In genomic region chr17:78256705-78257559, GRCh38 we compare ENCODE assay signal across 12 cellular contexts. TPM values are rescaled to one million over a fixed set of nuclear protein-coding genes. Genes with fewer than 3 reads are reported as not detected.
A peak's percentile ranks its signal among the peaks of the same experiment; 100 is the strongest.
DNase-seq lines count a peak whose midpoint lies in the region; ATAC-seq and TF ChIP-seq lines count a peak whose summit lies in the region.
"Had no signal": no experiment of that assay in that cellular context is flagged by ENCODE, and none has a peak within 500 bp of the region (broad histone marks: within the 10 kb centered on the region; RNA-seq: fewer than 3 reads in every experiment).

No MANE protein-coding gene starts in this region.

- CTCF ChIA-PET in CD4-positive, alpha-beta memory T cell (lab: Charles Lee; ENCODE audit: partially characterized antibody): interaction anchor here (1.3 kb wide), 1 partner anchor 8 kb away, joined by 3 read pairs; no protein-coding TSS in a partner anchor
- CTCF ChIA-PET in IMR-90 (lab: Yijun Ruan, JAX): no interaction called here

- no peak overlapping the region for H3K18ac ChIP-seq in IMR-90 (ENCODE audit: low read depth, low read length)

- intact Hi-C loops in CD4-positive, alpha-beta memory T cell (cut with micrococcal nuclease): no loop called here
- intact Hi-C loops in IMR-90 (cut with micrococcal nuclease): loop anchor here (10.0 kb wide), 1 partner anchor 448 kb away; no protein-coding TSS in a partner anchor

- POLR2A ChIA-PET in CD4-positive, alpha-beta memory T cell (lab: Charles Lee; ENCODE audit: partially characterized antibody): interaction anchor here (1.3 to 1.8 kb wide), 2 partner anchors 99 to 127 kb away, joined by 4 to 5 read pairs; no protein-coding TSS in a partner anchor
- POLR2A ChIA-PET in IMR-90 (lab: Charles Lee; ENCODE audit: unreplicated experiment): no interaction called here

- WGBS in IMR-90 (ENCODE audit: extremely low coverage in 2 of 2, insufficient read length in 1 of 2), 2 experiments: 33% methylated on average over 1 of the region's 16 CpGs; no CpG with 5 or more reads in 1 of the 2 experiments
- WGBS in endodermal cell (ENCODE audit: insufficient coverage in 1 of 2, insufficient read length in 1 of 2), 2 experiments: 49 to 64% methylated on average over 8 to 16 of the region's 16 CpGs

- no peak overlapping the region for H3K4me3 ChIP-seq in CD4-positive, alpha-beta memory T cell (ENCODE audit: low read length in 2 of 2)
- H3K4me3 ChIP-seq in IMR-90 (ENCODE audit: insufficient read depth, low read depth, low read length): no peak overlapping the region
- H3K4me3 ChIP-seq in endodermal cell (ENCODE audit: low read length): no peak overlapping the region
- H3K4me3 ChIP-seq in effector memory CD4-positive, alpha-beta T cell (ENCODE audit: insufficient read depth, low read depth, low read length, poor library complexity, severe bottlenecking): no peak overlapping the region

- H2BK5ac ChIP-seq in IMR-90 (ENCODE audit: low read depth, low read length, poor library complexity, severe bottlenecking): no peak overlapping the region

- no peak overlapping the region for H2BK15ac ChIP-seq in IMR-90 (ENCODE audit: low read depth, low read length)

- H2BK120ac ChIP-seq in IMR-90 (ENCODE audit: low read depth, low read length): no peak overlapping the region

- peak overlapping the region in 2 of 8 donors; percentile 25 to 80 for H3K4me3 Mint-ChIP-seq in CD4-positive, alpha-beta memory T cell
- H3K4me3 Mint-ChIP-seq in endodermal cell (no peak overlapping the region), nephron (peak overlapping the region; percentile 25 to 64 (median 59))

- ATAC-seq in IMR-90 (ENCODE audit: low read depth): no peak

- no peak overlapping the region for H2BK20ac ChIP-seq in IMR-90 (ENCODE audit: low read depth, low read length)

- no peak overlapping the region for H2AK5ac ChIP-seq in IMR-90 (ENCODE audit: low read depth, low read length)

- H2AK9ac ChIP-seq in IMR-90 (replicated peaks; ENCODE audit: low read depth, low read length, poor library complexity): no peak overlapping the region

- H3K36me3 Mint-ChIP-seq in CD4-positive, alpha-beta memory T cell: no peaks in the 10 kb centered on the region
- no peaks in the 10 kb centered on the region for H3K36me3 Mint-ChIP-seq in endodermal cell (ENCODE audit: low read depth)
- no peaks in the 10 kb centered on the region for H3K36me3 Mint-ChIP-seq in nephron (ENCODE audit: low read depth)
- H3K36me3 Mint-ChIP-seq: naive B cell had no signal

- in situ Hi-C loops in IMR-90 (cut with MboI; ENCODE audit: low sequenced_read_pairs): no loop called here

- no TSS peak for BruUV-seq in IMR-90 (replicated peaks; lab: Mats Ljungman, UMichigan)

- TF ChIP-seq CTCF in IMR-90 (conservative IDR thresholded peaks at IDR 0.05; ENCODE audit: low read depth, low read length) (no peak), endodermal cell (conservative IDR thresholded peaks at IDR 0.05) (no peak), nephron (IDR thresholded peaks at IDR 0.05; ENCODE audit: unreplicated experiment in 3 of 3) (no peak)

- H4K91ac ChIP-seq in IMR-90 (ENCODE audit: insufficient read depth, low read depth, low read length): no peak overlapping the region

- no peaks in the 10 kb centered on the region for H3K27me3 ChIP-seq in CD4-positive, alpha-beta memory T cell (ENCODE audit: insufficient read depth, low read length)
- peaks cover 7% of the 10 kb centered on the region; the same call in 1 of the 2 replicates for H3K27me3 ChIP-seq in IMR-90 (ENCODE audit: control insufficient read depth, insufficient read depth, low read length)
- H3K27me3 ChIP-seq in endodermal cell (ENCODE audit: control insufficient read depth, insufficient read depth, low read length, poor library complexity, severe bottlenecking): no peaks in the 10 kb centered on the region
- no peaks in the 10 kb centered on the region for H3K27me3 ChIP-seq in effector memory CD4-positive, alpha-beta T cell (replicated peaks; ENCODE audit: control insufficient read depth, insufficient read depth, low read length, poor library complexity, severe bottlenecking)

- peaks cover 0 to 1% of the 10 kb centered on the region in 2 donors for H3K27me3 Mint-ChIP-seq in CD4-positive, alpha-beta memory T cell
- H3K27me3 Mint-ChIP-seq in endodermal cell (ENCODE audit: insufficient read depth) (no peaks in the 10 kb centered on the region), nephron (ENCODE audit: low read depth) (peaks cover 6% of the 10 kb centered on the region)

- no peaks in the 10 kb centered on the region for H3K9me3 ChIP-seq in CD4-positive, alpha-beta memory T cell (ENCODE audit: control insufficient read depth in 1 of 2, low read length in 2 of 2)
- H3K9me3 ChIP-seq in IMR-90 (ENCODE audit: control insufficient read depth, insufficient read depth, low read length) (no peaks in the 10 kb centered on the region), endodermal cell (ENCODE audit: control insufficient read depth, low read length) (no peaks in the 10 kb centered on the region)
- no peaks in the 10 kb centered on the region for H3K9me3 ChIP-seq in effector memory CD4-positive, alpha-beta T cell (ENCODE audit: control insufficient read depth, low read length)

- no peaks in the 10 kb centered on the region for H3K36me3 ChIP-seq in CD4-positive, alpha-beta memory T cell (ENCODE audit: insufficient read depth, low read length)
- no peaks in the 10 kb centered on the region for H3K36me3 ChIP-seq in IMR-90 (ENCODE audit: control insufficient read depth, insufficient read depth, low read length)
- no peaks in the 10 kb centered on the region for H3K36me3 ChIP-seq in endodermal cell (ENCODE audit: control insufficient read depth, insufficient read depth, low read length)
- no peaks in the 10 kb centered on the region for H3K36me3 ChIP-seq in effector memory CD4-positive, alpha-beta T cell (ENCODE audit: control insufficient read depth, insufficient read depth, low read length)

- H3K27ac Mint-ChIP-seq in CD4-positive, alpha-beta memory T cell: peak overlapping the region; percentile 59 to 92 (median 87)
- peak overlapping the region; percentile 92 for H3K27ac Mint-ChIP-seq in endodermal cell
- H3K27ac Mint-ChIP-seq in nephron: peak overlapping the region; percentile 38 to 93 (median 81)

- peaks cover 0 to 4% of the 10 kb centered on the region in 2 experiments; a peak in 1 of 4 replicates for H3K79me1 ChIP-seq in IMR-90 (ENCODE audit: low read depth in 1 of 2, low read length in 2 of 2)

- H4K20me1 ChIP-seq in IMR-90 (ENCODE audit: insufficient read depth, low read length): no peaks in the 10 kb centered on the region

- H3K4me1 ChIP-seq in CD4-positive, alpha-beta memory T cell (ENCODE audit: insufficient read depth, low read length): peaks cover 88% of the 10 kb centered on the region
- peaks cover 3% of the 10 kb centered on the region; the same call in 1 of the 2 replicates for H3K4me1 ChIP-seq in IMR-90 (ENCODE audit: control insufficient read depth, insufficient read depth, low read length)
- H3K4me1 ChIP-seq in endodermal cell (ENCODE audit: control insufficient read depth, insufficient read depth, low read length): peaks cover 42% of the 10 kb centered on the region
- peaks cover 67% of the 10 kb centered on the region for H3K4me1 ChIP-seq in effector memory CD4-positive, alpha-beta T cell (ENCODE audit: control insufficient read depth, insufficient read depth, low read length, poor library complexity, severe bottlenecking)

- no peak for DNase-seq in CD4-positive, alpha-beta memory T cell
- DNase-seq in IMR-90 (no peak), endodermal cell (peak; percentile 80), COR-L47 (lab: John Stamatoyannopoulos, UW) (no peak), 8988T (no peak)
- no peak for DNase-seq in effector memory CD4-positive, alpha-beta T cell
- DNase-seq: activated CD8-positive, alpha-beta memory T cell treated with anti-CD3 and anti-CD28 coated beads, Interleukin-2, amount 50 U/mL, for 48 hours; NCI-H1105 had no signal

- no peak for TF ChIP-seq RAD21 in IMR-90 (IDR thresholded peaks at IDR 0.05; ENCODE audit: low read length)

- no peak overlapping the region for H4K5ac ChIP-seq in IMR-90 (ENCODE audit: low read depth, low read length)

- no peak overlapping the region for H3K4ac ChIP-seq in IMR-90 (ENCODE audit: low read depth, low read length)

- no peak overlapping the region for H3K4me2 ChIP-seq in IMR-90 (ENCODE audit: low read depth, low read length)

- H3K4me1 Mint-ChIP-seq in CD4-positive, alpha-beta memory T cell: peaks cover 32 to 80% (median 59%) of the 10 kb centered on the region in 4 donors
- H3K4me1 Mint-ChIP-seq in endodermal cell (peaks cover 41% of the 10 kb centered on the region), nephron (peaks cover 33% of the 10 kb centered on the region)

- H2AFZ ChIP-seq in IMR-90 (replicated peaks; ENCODE audit: low read length, poor library complexity): peak overlapping the region; percentile 19

- no peak for TF ChIP-seq POLR2A in IMR-90 (IDR thresholded peaks at IDR 0.05; ENCODE audit: low read depth, low read length)

- no peak overlapping the region for H3K56ac ChIP-seq in IMR-90 (ENCODE audit: extremely low read depth, insufficient read depth, low read length)

- H3K23ac ChIP-seq in IMR-90 (ENCODE audit: low read depth, low read length): no peak overlapping the region

- H3K14ac ChIP-seq in IMR-90 (replicated peaks; ENCODE audit: low read depth, low read length): no peak overlapping the region

- peaks cover 0 to 3% (median 0%) of the 10 kb centered on the region in 8 donors for H3K9me3 Mint-ChIP-seq in CD4-positive, alpha-beta memory T cell
- H3K9me3 Mint-ChIP-seq in endodermal cell (no peaks in the 10 kb centered on the region), nephron (no peaks in the 10 kb centered on the region)
- H3K9me3 Mint-ChIP-seq: naive B cell had no signal

- dilution Hi-C loops in IMR-90 (cut with HindIII; ENCODE audit: low sequenced_read_pairs, unreplicated experiment): no loop called here

- 0 out of 2 replicates have a peak, but pooled peaks cover 6% of the 10 kb centered on the region for H3K9me1 ChIP-seq in IMR-90 (ENCODE audit: insufficient read depth, low read length)

- H4K8ac ChIP-seq in IMR-90 (ENCODE audit: low read depth in 2 of 2, low read length in 2 of 2): no peak overlapping the region

- no peak overlapping the region for H3K9ac ChIP-seq in IMR-90 (ENCODE audit: low read depth, low read length)
- peak overlapping the region; percentile 26 for H3K9ac ChIP-seq in endodermal cell (ENCODE audit: extremely low read depth, low read length, poor library complexity, severe bottlenecking)

- H3K27ac ChIP-seq in CD4-positive, alpha-beta memory T cell (ENCODE audit: low read depth, low read length): peak overlapping the region; percentile 11
- H3K27ac ChIP-seq in IMR-90 (ENCODE audit: insufficient read depth, low read length) (no peak overlapping the region), endodermal cell (ENCODE audit: low read depth, low read length) (peak overlapping the region; percentile 49)
- no peak overlapping the region for H3K27ac ChIP-seq in effector memory CD4-positive, alpha-beta T cell (ENCODE audit: insufficient read depth, low read length, poor library complexity, severe bottlenecking)
- H3K27ac ChIP-seq: RWPE1 had no signal

RNA-seq across cellular contexts. Expression of gene TMEM235, which starts 25.5 kb away (rescaled TPM):
- not detected for total RNA-seq in CD4-positive, alpha-beta memory T cell
- polyA plus RNA-seq in CD4-positive, alpha-beta memory T cell: not detected
- total RNA-seq in IMR-90 (2012; rRNA removed) (not detected in 2 replicates), endodermal cell (under 1 TPM in 1 of 2 donors, not detected in 1; 0.33 TPM)
- polyA plus RNA-seq in IMR-90 (2012; rRNA removed): not detected in 2 replicates
- not detected in 2 replicates for polyA plus RNA-seq in IMR-90 (2012; cell fraction: cytosol; rRNA removed)
- not detected in 2 replicates for polyA plus RNA-seq in IMR-90 (2012; cell fraction: nucleus; rRNA removed; ENCODE audit: low replicate concordance)
- polyA plus RNA-seq in endodermal cell (2013, experiment 1 of 2): not detected
- 0.33 TPM for polyA plus RNA-seq in endodermal cell (2013, experiment 2 of 2)
- total RNA-seq: NCI-H460 had no signal

RNA-seq across cellular contexts. Expression of gene BIRC5, which starts 42.9 kb away (rescaled TPM):
- under 1 TPM in 1 of 2 experiments, not detected in 1; 0.32 TPM for total RNA-seq in CD4-positive, alpha-beta memory T cell
- polyA plus RNA-seq in CD4-positive, alpha-beta memory T cell: under 1 TPM in 1 of 2 donors, not detected in 1; 0.18 TPM
- 52.7 and 53.6 TPM in 2 replicates for total RNA-seq in IMR-90 (2012; rRNA removed)
- polyA plus RNA-seq in IMR-90 (2012; rRNA removed): 16.6 and 19.5 TPM in 2 replicates
- 10.6 and 17.7 TPM in 2 replicates for polyA plus RNA-seq in IMR-90 (2012; cell fraction: cytosol; rRNA removed)
- polyA plus RNA-seq in IMR-90 (2012; cell fraction: nucleus; rRNA removed; ENCODE audit: low replicate concordance): 5.5 and 7.2 TPM in 2 replicates
- 10 to 100 TPM; 59.7 to 89.6 TPM for total RNA-seq in endodermal cell
- 113 TPM for polyA plus RNA-seq in endodermal cell (2013, experiment 1 of 2)
- polyA plus RNA-seq in endodermal cell (2013, experiment 2 of 2): 112 TPM

Comparison
In these comparisons a context has a peak if more than half of its experiments do, and no peak if none do; other contexts are left out.
1. H3K27ac ChIP-seq: peak in CD4-positive, alpha-beta memory T cell (single experiment) and endodermal cell (single experiment); none in IMR-90 (single experiment) and effector memory CD4-positive, alpha-beta T cell (single experiment).
2. RNA of gene BIRC5, which starts 42.9 kb away (total RNA-seq): 59.7 to 89.6 TPM in endodermal cell and 52.7 to 53.6 TPM in IMR-90; 0.32 TPM in CD4-positive, alpha-beta memory T cell; every median in the first group is over 10 times any median in the second.
3. Peak in every context shown above with its lines, with median percentiles within 50 percentile points of each other: H3K27ac Mint-ChIP-seq.